ENCODE assay signal across 10 cellular contexts in the genomic region with DNA sequence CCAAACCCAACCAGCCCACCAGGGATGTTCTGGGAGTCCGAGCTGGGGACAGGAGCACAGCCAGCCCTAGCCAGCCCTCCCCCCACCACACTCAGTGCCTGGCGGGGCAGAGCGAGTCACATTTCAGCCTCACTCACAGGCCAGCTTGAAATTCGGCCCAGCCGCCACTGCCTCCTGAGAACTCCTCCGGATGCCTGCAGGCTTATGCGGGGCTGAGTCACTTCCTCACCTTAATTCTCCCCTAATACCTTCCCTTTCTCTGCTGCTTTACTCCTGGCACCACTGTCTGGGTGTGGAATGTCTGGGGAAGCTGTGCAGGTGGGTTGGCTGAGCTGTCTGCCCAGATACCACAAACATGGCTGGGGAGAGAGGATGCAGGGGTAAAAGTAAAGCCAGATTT. TPM values are rescaled to one million over a fixed set of nuclear protein-coding genes. Genes with fewer than 3 reads are reported as not detected.
DNase-seq lines count a peak whose midpoint lies in the region; ATAC-seq and TF ChIP-seq lines count a peak whose summit lies in the region.
"Had no signal": no experiment of that assay in that cellular context is flagged by ENCODE, and none has a peak within 500 bp of the region (broad histone marks: within the 10 kb centered on the region; RNA-seq: fewer than 3 reads in every experiment).

No MANE protein-coding gene starts in this region.

- H2BK5ac ChIP-seq in mesenchymal stem cell (ENCODE audit: low read depth, low read length, poor library complexity, severe bottlenecking) = no peak overlapping the region

- intact Hi-C loops in Calu3 (cut with micrococcal nuclease; ENCODE audit: unreplicated experiment) = loop anchor here (5.0 kb wide), 1 partner anchor 102 kb away; no protein-coding TSS in a partner anchor

- no peak overlapping the region for H3K23ac ChIP-seq in mesenchymal stem cell (ENCODE audit: low read length in 2 of 2)

- H2BK120ac ChIP-seq in mesenchymal stem cell (ENCODE audit: low read depth, low read length) = no peak overlapping the region

- H3K4me2 ChIP-seq in mesenchymal stem cell (ENCODE audit: low read length, poor library complexity, severe bottlenecking) = no peak overlapping the region

- peak overlapping the region; percentile 51 for H3K27ac Mint-ChIP-seq in Calu3 (ENCODE audit: unreplicated experiment)
- no peak overlapping the region for H3K27ac Mint-ChIP-seq in stimulated activated memory B cell treated with anti-CD40 and anti-IgM and Interleukin-4, amounts not matched to agents 10 μg/mL and 1 μg/mL and 100 μg/mL, for 72 hours
- H3K27ac Mint-ChIP-seq: dendritic cell treated with granulocyte-macrophage colony-stimulating factor and Interleukin-4, amounts not matched to agents 40 ng/mL and 50 ng/mL, for 4 days had no signal

- no peaks in the 10 kb centered on the region for H3K27me3 Mint-ChIP-seq in Calu3 (ENCODE audit: unreplicated experiment)
- H3K27me3 Mint-ChIP-seq in stimulated activated memory B cell treated with anti-CD40 and anti-IgM and Interleukin-4, amounts not matched to agents 10 μg/mL and 1 μg/mL and 100 μg/mL, for 72 hours = peaks cover 50% of the 10 kb centered on the region

- H2BK12ac ChIP-seq in mesenchymal stem cell (ENCODE audit: low read length in 2 of 2) = peak overlapping the region; percentile 37 to 78

- no peaks in the 10 kb centered on the region for H3K79me1 ChIP-seq in mesenchymal stem cell (replicated peaks; ENCODE audit: low read length, poor library complexity, severe bottlenecking)

- TF ChIP-seq CTCF in Calu3 (IDR thresholded peaks at IDR 0.05; ENCODE audit: unreplicated experiment) = no peak

- H3K4me1 Mint-ChIP-seq in Calu3 (ENCODE audit: low read depth, unreplicated experiment) = peaks cover 34% of the 10 kb centered on the region
- H3K4me1 Mint-ChIP-seq in stimulated activated memory B cell treated with anti-CD40 and anti-IgM and Interleukin-4, amounts not matched to agents 10 μg/mL and 1 μg/mL and 100 μg/mL, for 72 hours = no peaks in the 10 kb centered on the region

- H3K4me3 ChIP-seq in mesenchymal stem cell (ENCODE audit: insufficient read depth in 1 of 2, low read depth in 1 of 2, low read length in 2 of 2) = no peak overlapping the region

- DNase-seq in Calu3 (peak; percentile 87), KG1 (lab: John Stamatoyannopoulos, UW) (peak; percentile 25), cerebellar cortex (ENCODE audit: low spot score) (peak; percentile 59), mesenchymal stem cell (peak; percentile 34)
- DNase-seq in activated CD4-positive, CD25-positive, alpha-beta regulatory T cell treated with anti-CD3 and anti-CD28 coated beads, Interleukin-2, amount 50 U/mL, for 72 hours = no peak
- DNase-seq: Caco-2 had no signal

- H3K36me3 ChIP-seq in mesenchymal stem cell (ENCODE audit: control insufficient read depth in 1 of 2, insufficient read depth in 2 of 2, low read depth in 1 of 2, low read length in 2 of 2) = no peaks in the 10 kb centered on the region

- peaks cover 14% of the 10 kb centered on the region for H3K36me3 Mint-ChIP-seq in Calu3 (ENCODE audit: insufficient read depth, unreplicated experiment)
- H3K36me3 Mint-ChIP-seq in stimulated activated memory B cell treated with anti-CD40 and anti-IgM and Interleukin-4, amounts not matched to agents 10 μg/mL and 1 μg/mL and 100 μg/mL, for 72 hours = peaks cover 6% of the 10 kb centered on the region

- peaks cover 5% of the 10 kb centered on the region for H3K4me1 ChIP-seq in mesenchymal stem cell (ENCODE audit: control insufficient read depth, insufficient read depth, low read depth, low read length)

- no peak overlapping the region for H3K9ac ChIP-seq in mesenchymal stem cell (ENCODE audit: low read length)

- WGBS in mesenchymal stem cell = 6% methylated on average over 6 of the region's 7 CpGs

- peak overlapping the region in 1 of 2 experiments; percentile 24 for H3K4ac ChIP-seq in mesenchymal stem cell (ENCODE audit: low read depth in 1 of 2, low read length in 2 of 2)

- CTCF ChIA-PET in Calu3 (lab: Charles Lee) = interaction anchor here (0.6 to 1.3 kb wide), 7 partner anchors 14 to 1208 kb away, joined by 3 to 7 read pairs (median 3); partner anchors contain the start of gene DLG5

- no TSS peak for BruUV-seq in Calu3 (replicated peaks; lab: Mats Ljungman, UMichigan)

- no peak overlapping the region for H2BK15ac ChIP-seq in mesenchymal stem cell (ENCODE audit: low read depth, poor library complexity, severe bottlenecking)

- H2AFZ ChIP-seq in mesenchymal stem cell (ENCODE audit: low read depth, low read length) = peak overlapping the region; percentile 73

- ATAC-seq in HG02884 (IDR thresholded peaks at IDR 0.05; ENCODE audit: unreplicated experiment) (no peak), GM21423 (IDR thresholded peaks at IDR 0.05; ENCODE audit: unreplicated experiment) (no peak)
- no peak for ATAC-seq in stimulated activated memory B cell treated with anti-CD40 and anti-IgM and Interleukin-4, amounts not matched to agents 10 μg/mL and 1 μg/mL and 100 μg/mL, for 72 hours

- H3K27me3 ChIP-seq in mesenchymal stem cell (ENCODE audit: control insufficient read depth in 1 of 2, insufficient read depth in 1 of 2, low read length in 2 of 2) = no peaks in the 10 kb centered on the region

- H2AK5ac ChIP-seq in mesenchymal stem cell (ENCODE audit: low read length, severe bottlenecking) = no peak overlapping the region

- H3K14ac ChIP-seq in mesenchymal stem cell (ENCODE audit: low read length in 2 of 2) = no peak overlapping the region

- H3K4me3 Mint-ChIP-seq in Calu3 (ENCODE audit: low read depth, unreplicated experiment) = no peak overlapping the region
- no peak overlapping the region for H3K4me3 Mint-ChIP-seq in stimulated activated memory B cell treated with anti-CD40 and anti-IgM and Interleukin-4, amounts not matched to agents 10 μg/mL and 1 μg/mL and 100 μg/mL, for 72 hours
- H3K4me3 Mint-ChIP-seq: dendritic cell treated with granulocyte-macrophage colony-stimulating factor and Interleukin-4, amounts not matched to agents 40 ng/mL and 50 ng/mL, for 4 days had no signal

- peaks cover 26% of the 10 kb centered on the region for H3K9me3 ChIP-seq in mesenchymal stem cell (ENCODE audit: control insufficient read depth, low read length)

- H4K91ac ChIP-seq in mesenchymal stem cell (ENCODE audit: low read length) = peak overlapping the region; percentile 9

- H3K9me3 Mint-ChIP-seq in Calu3 (ENCODE audit: low read depth, unreplicated experiment) = peaks cover 3% of the 10 kb centered on the region
- H3K9me3 Mint-ChIP-seq in stimulated activated memory B cell treated with anti-CD40 and anti-IgM and Interleukin-4, amounts not matched to agents 10 μg/mL and 1 μg/mL and 100 μg/mL, for 72 hours = peaks cover 13% of the 10 kb centered on the region

- peak overlapping the region; percentile 77 for H3K27ac ChIP-seq in mesenchymal stem cell (ENCODE audit: low read length, poor library complexity, severe bottlenecking)

- peak overlapping the region; percentile 62 for H4K8ac ChIP-seq in mesenchymal stem cell (ENCODE audit: low read length)

- H3K18ac ChIP-seq in mesenchymal stem cell (ENCODE audit: low read depth in 1 of 2, low read length in 2 of 2) = peak overlapping the region in 1 of 2 experiments; percentile 69

RNA-seq across cellular contexts. Expression of gene DLG5, which starts 22.6 kb away (rescaled TPM):
- 46.0 and 51.0 TPM in 2 replicates for total RNA-seq in Calu3 (2022)
- polyA plus RNA-seq in mesenchymal stem cell (2013, experiment 1 of 2) = 35.0 TPM
- 33.7 TPM for polyA plus RNA-seq in mesenchymal stem cell (2013, experiment 2 of 2)
